Comparison of ENCODE assay signal across 22 cellular contexts in genomic region chr2:35827086-35827485, GRCh38.
"Had no signal": no experiment of that assay in that cellular context is flagged by ENCODE, and none has a peak within 500 bp of the region (broad histone marks: within the 10 kb centered on the region; RNA-seq: fewer than 3 reads in every experiment).

No MANE protein-coding gene starts in this region.

- H3K4me1 ChIP-seq: esophagus squamous epithelium, heart right ventricle, left lung, lower lobe of right lung had no signal

- H3K36me3 ChIP-seq: esophagus squamous epithelium, gastrocnemius medialis, heart right ventricle, left lung, lower lobe of right lung had no signal

- H3K9me3 ChIP-seq: esophagus squamous epithelium, gastrocnemius medialis, heart right ventricle, left lung, lower lobe of right lung had no signal

- ATAC-seq: esophagus mucosa, gastrocnemius medialis, heart right ventricle, left cardiac atrium, left lung, left ventricle myocardium superior, lower lobe of right lung had no signal

- H3K27me3 ChIP-seq: esophagus squamous epithelium, gastrocnemius medialis, left lung had no signal

- H3K4me3 ChIP-seq: coronary artery, dorsolateral prefrontal cortex, esophagus squamous epithelium, gastrocnemius medialis, heart right ventricle, left lung, lower lobe of right lung had no signal

- H3K27ac ChIP-seq: coronary artery, dorsolateral prefrontal cortex, epithelial cell of prostate, esophagus squamous epithelium, gastrocnemius medialis, heart right ventricle, left lung, lower lobe of right lung had no signal

- DNase-seq: dermis blood vessel endothelial cell; dorsolateral prefrontal cortex; effector CD4-positive, alpha-beta T cell; effector memory CD4-positive, alpha-beta T cell; erythroblast; esophagus squamous epithelium; foreskin fibroblast; foreskin melanocyte; gastrocnemius medialis; glutamatergic neuron; head of caudate nucleus; heart right ventricle; hippocampal formation; left cardiac atrium; left lung; left ventricle myocardium superior; lower lobe of right lung; mesenchymal stem cell; midbrain had no signal
